ENCODE assay signal across 22 cellular contexts in genomic region chr4:2459589-2460349, GRCh38. TPM values are rescaled to one million over a fixed set of nuclear protein-coding genes. Genes with fewer than 3 reads are reported as not detected.
"Had no signal": no experiment of that assay in that cellular context is flagged by ENCODE, and none has a peak within 500 bp of the region (broad histone marks: within the 10 kb centered on the region; RNA-seq: fewer than 3 reads in every experiment).

No MANE protein-coding gene starts in this region.

- H2AFZ ChIP-seq: hepatocyte, neural progenitor cell, parathyroid adenoma had no signal

- H3K27ac ChIP-seq: colonic mucosa, foreskin keratinocyte, hepatocyte, neural progenitor cell, parathyroid adenoma, psoas muscle, right lobe of liver, upper lobe of left lung, vagina had no signal

- H3K4me1 ChIP-seq: foreskin keratinocyte, parathyroid adenoma, psoas muscle had no signal

- H3K9me3 ChIP-seq: colonic mucosa, mucosa of descending colon, psoas muscle, right lobe of liver, upper lobe of left lung, vagina had no signal

- H3K79me2 ChIP-seq: hepatocyte, parathyroid adenoma had no signal

- H3K36me3 ChIP-seq: colonic mucosa, neural progenitor cell, right lobe of liver, upper lobe of left lung, vagina had no signal

- H3K9ac ChIP-seq: neural progenitor cell, parathyroid adenoma had no signal

- H3K9me3 Mint-ChIP-seq: naive thymus-derived CD8-positive, alpha-beta T cell; neural progenitor cell had no signal

- H3K4me3 Mint-ChIP-seq: neural progenitor cell had no signal

- H3K4me2 ChIP-seq: hepatocyte, neural progenitor cell had no signal

- H3K36me3 Mint-ChIP-seq: naive thymus-derived CD8-positive, alpha-beta T cell had no signal

- DNase-seq: colonic mucosa; dermis blood vessel endothelial cell; foreskin keratinocyte; head of caudate nucleus; kidney glomerular epithelial cell; mammary epithelial cell; occipital lobe; psoas muscle; retina; stimulated activated CD4-positive, alpha-beta T cell treated with anti-CD3 and anti-CD28 coated beads, Interleukin-2, amount 100 ng/mL, for 24 hours; stimulated activated naive CD4-positive, alpha-beta T cell had no signal

- ATAC-seq: foreskin keratinocyte; mucosa of descending colon; naive thymus-derived CD8-positive, alpha-beta T cell; psoas muscle; right lobe of liver had no signal

- H3K27me3 ChIP-seq: colonic mucosa, hepatocyte, right lobe of liver, upper lobe of left lung, vagina had no signal

- H3K4me3 ChIP-seq: colonic mucosa, hepatocyte, mucosa of descending colon, neural progenitor cell, psoas muscle, right lobe of liver, upper lobe of left lung, vagina had no signal

- H3K27ac Mint-ChIP-seq: naive thymus-derived CD8-positive, alpha-beta T cell; neural progenitor cell had no signal

RNA-seq across cellular contexts. Expression of gene CFAP99, which starts 41.0 kb away (rescaled TPM):
- total RNA-seq: epithelial cell of proximal tubule; foreskin keratinocyte; hepatocyte; mammary epithelial cell; mesenteric fat pad; naive thymus-derived CD8-positive, alpha-beta T cell; occipital lobe; psoas muscle; skeletal muscle tissue; vagina had no signal
- polyA plus RNA-seq: foreskin keratinocyte, hepatocyte, mammary epithelial cell had no signal
